In genomic region chr1:243849089-243850012, GRCh38 we compare ENCODE assay signal across 8 cellular contexts. TPM values are rescaled to one million over a fixed set of nuclear protein-coding genes. Genes with fewer than 3 reads are reported as not detected.
DNase-seq lines count a peak whose midpoint lies in the region; ATAC-seq and TF ChIP-seq lines count a peak whose summit lies in the region.

No MANE protein-coding gene starts in this region.

- H2BK15ac ChIP-seq in neuronal stem cell (ENCODE audit: low read length): peak overlapping the region; percentile 81

- no peak overlapping the region for H2BK5ac ChIP-seq in neuronal stem cell (ENCODE audit: low read length)

- TF ChIP-seq EP300 in gastroesophageal sphincter (IDR thresholded peaks at IDR 0.05): no peak

- H3K4me1 ChIP-seq in gastroesophageal sphincter (peaks cover 0 to 54% (median 0%) of the 10 kb centered on the region in 3 donors), neuronal stem cell (ENCODE audit: control insufficient read depth in 2 of 2, insufficient read depth in 1 of 2, low read depth in 1 of 2, low read length in 2 of 2) (peaks cover 0 to 16% of the 10 kb centered on the region in 2 donors), stomach smooth muscle (ENCODE audit: control insufficient read depth, insufficient read depth, low read length) (peaks cover 2% of the 10 kb centered on the region)

- H3K4me3 ChIP-seq in gastroesophageal sphincter (peak overlapping the region; percentile 92 to 100), neuronal stem cell (ENCODE audit: low read length in 2 of 2) (peak overlapping the region; percentile 64 to 98), stomach smooth muscle (ENCODE audit: low read length in 2 of 2) (peak overlapping the region; percentile 67 to 74)

- no peak overlapping the region for H2BK12ac ChIP-seq in neuronal stem cell (ENCODE audit: low read length)

- H3K9ac ChIP-seq in neuronal stem cell (ENCODE audit: low read depth, low read length, poor library complexity): peak overlapping the region; percentile 93
- H3K9ac ChIP-seq in stomach smooth muscle (ENCODE audit: low read length in 2 of 2): peak overlapping the region; percentile 43 to 67

- H4K8ac ChIP-seq in neuronal stem cell (ENCODE audit: low read depth, low read length): no peak overlapping the region

- no peaks in the 10 kb centered on the region for H3K79me1 ChIP-seq in neuronal stem cell (ENCODE audit: low read depth, low read length)

- H3K36me3 ChIP-seq in gastroesophageal sphincter: no peaks in the 10 kb centered on the region
- H3K36me3 ChIP-seq in neuronal stem cell (replicated peaks in 1 of 2; ENCODE audit: control insufficient read depth in 2 of 2, insufficient read depth in 2 of 2, low read length in 2 of 2): no peaks in the 10 kb centered on the region
- H3K36me3 ChIP-seq in stomach smooth muscle (ENCODE audit: control insufficient read depth in 2 of 2, insufficient read depth in 2 of 2, low read length in 2 of 2): no peaks in the 10 kb centered on the region

- WGBS in gastroesophageal sphincter (ENCODE audit: low coverage in 1 of 2), 2 donors: 0% methylated on average over 2 to 6 of the region's 80 CpGs
- no CpG with 5 or more reads among the region's 80 CpGs for WGBS in neuronal stem cell (ENCODE audit: extremely low coverage in 2 of 2, insufficient read length in 2 of 2, insufficient replicate concordance in 1 of 2), 2 donors

- H3K27me3 ChIP-seq in gastroesophageal sphincter: no peaks in the 10 kb centered on the region
- no peaks in the 10 kb centered on the region for H3K27me3 ChIP-seq in neuronal stem cell (ENCODE audit: control insufficient read depth in 3 of 3, insufficient read depth in 3 of 3, low read depth in 1 of 3, low read length in 3 of 3)
- no peaks in the 10 kb centered on the region for H3K27me3 ChIP-seq in stomach smooth muscle (ENCODE audit: control insufficient read depth in 1 of 2, insufficient read depth in 2 of 2, low read length in 2 of 2)

- ATAC-seq in HG03460 (IDR thresholded peaks at IDR 0.05; ENCODE audit: unreplicated experiment): peak; percentile 25
- ATAC-seq in gastroesophageal sphincter: peak; percentile 44

- H3K9me3 ChIP-seq in gastroesophageal sphincter: no peaks in the 10 kb centered on the region
- H3K9me3 ChIP-seq in neuronal stem cell (replicated peaks in 1 of 2; ENCODE audit: control insufficient read depth in 2 of 2, insufficient read depth in 1 of 2, low read depth in 1 of 2, low read length in 2 of 2): peaks cover 0 to 9% of the 10 kb centered on the region in 2 donors
- no peaks in the 10 kb centered on the region for H3K9me3 ChIP-seq in stomach smooth muscle (ENCODE audit: control insufficient read depth in 2 of 2, low read length in 2 of 2)

- peak overlapping the region; percentile 90 for H2AFZ ChIP-seq in neuronal stem cell (ENCODE audit: low read length)

- no peak overlapping the region for H4K91ac ChIP-seq in neuronal stem cell (ENCODE audit: low read depth, low read length, poor library complexity)

- in situ Hi-C loops in ACHN (cut with HindIII; ENCODE audit: low pct_ligation_motif_present, low pct_unique_long_range_greater_than_20kb, low sequenced_read_pairs): no loop called here

- peak overlapping the region; percentile 75 for H3K4me2 ChIP-seq in neuronal stem cell (ENCODE audit: insufficient read depth, low read length, poor library complexity, severe bottlenecking)

- H3K4ac ChIP-seq in neuronal stem cell (ENCODE audit: low read length): no peak overlapping the region

- peak overlapping the region; percentile 94 to 99 (median 96) for H3K27ac ChIP-seq in gastroesophageal sphincter
- peak overlapping the region; percentile 89 for H3K27ac ChIP-seq in neuronal stem cell (replicated peaks; ENCODE audit: low read length)
- H3K27ac ChIP-seq in stomach smooth muscle (ENCODE audit: low read length): peak overlapping the region; percentile 78

- H2BK120ac ChIP-seq in neuronal stem cell (ENCODE audit: low read depth, low read length): peak overlapping the region; percentile 72

- DNase-seq in ACHN (peak; percentile 67), GM19238 (ENCODE audit: insufficient read length, low spot score) (peak; percentile 12), RPMI7951 (ENCODE audit: low read depth) (peak; percentile 70), neuronal stem cell (ENCODE audit: low spot score) (peak; percentile 46)
- DNase-seq in activated naive CD4-positive, alpha-beta T cell (lab: John Stamatoyannopoulos, UW): peak; percentile 40 to 63 (median 45)

- H3K23ac ChIP-seq in neuronal stem cell (ENCODE audit: low read depth, low read length, poor library complexity): no peak overlapping the region

- H3K14ac ChIP-seq in neuronal stem cell (ENCODE audit: low read length): peak overlapping the region; percentile 71

- H2AK5ac ChIP-seq in neuronal stem cell (ENCODE audit: low read depth, low read length): peak overlapping the region; percentile 46

- peak overlapping the region; percentile 93 for H3K18ac ChIP-seq in neuronal stem cell (ENCODE audit: low read length)

- no peak for TF ChIP-seq POLR2A in gastroesophageal sphincter (IDR thresholded peaks at IDR 0.05)

- TF ChIP-seq CTCF in gastroesophageal sphincter (IDR thresholded peaks at IDR 0.05): no peak

RNA-seq across cellular contexts. Expression of gene AKT3, which starts 0.7 kb away (rescaled TPM):
- total RNA-seq in RPMI7951 (2014; rRNA removed; shearing (Covaris generic)): 20.6 and 26.7 TPM in 2 replicates
- total RNA-seq in gastroesophageal sphincter: 100 to 1,000 TPM in 1 of 4 donors, 10 to 100 TPM in 3; 72.8 to 102 (median 89.3) TPM
- polyA plus RNA-seq in neuronal stem cell (2013, experiment 1 of 2): 33.9 TPM
- 33.7 TPM for polyA plus RNA-seq in neuronal stem cell (2013, experiment 2 of 2)

Comparison
In these comparisons a context has a peak if more than half of its experiments do, and no peak if none do; other contexts are left out.
1. Peak in every context shown above with its lines: DNase-seq, ATAC-seq, H3K4me3 ChIP-seq and H3K27ac ChIP-seq.
2. DNase-seq: peak in every context shown above with its lines; median percentile 70 in RPMI7951; 67 in ACHN; 46 in neuronal stem cell; 45 in activated naive CD4-positive, alpha-beta T cell; 12 in GM19238.